In the genomic region with DNA sequence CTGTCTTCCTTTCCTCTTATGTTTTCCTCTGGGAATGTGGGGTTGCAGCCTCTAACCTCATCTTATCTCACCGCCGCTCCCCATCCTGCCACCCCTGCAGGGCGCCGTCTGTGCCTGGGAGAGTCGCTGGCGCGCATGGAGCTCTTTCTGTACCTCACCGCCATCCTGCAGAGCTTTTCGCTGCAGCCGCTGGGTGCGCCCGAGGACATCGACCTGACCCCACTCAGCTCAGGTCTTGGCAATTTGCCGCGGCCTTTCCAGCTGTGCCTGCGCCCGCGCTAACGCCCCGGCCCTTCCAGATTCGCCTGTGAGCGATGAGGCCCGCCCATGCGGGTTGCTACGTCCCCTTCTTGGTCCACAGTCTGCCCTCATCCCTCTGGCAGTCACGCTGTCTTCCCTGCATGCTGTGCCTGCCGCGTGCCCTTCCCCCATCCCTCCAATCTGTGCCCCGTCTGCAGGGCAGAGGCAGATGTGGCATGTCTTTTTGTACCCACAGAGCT, we compare ENCODE assay signal across 8 cellular contexts. TPM values are rescaled to one million over a fixed set of nuclear protein-coding genes. Genes with fewer than 3 reads are reported as not detected.
DNase-seq lines count a peak whose midpoint lies in the region; ATAC-seq and TF ChIP-seq lines count a peak whose summit lies in the region.
"Not testable (repeated sequence)": the region's sequence is repeated elsewhere in the genome, so short reads cannot be mapped to it uniquely, and the experiment has no call there.

No MANE protein-coding gene starts in this region.

- H3K27ac Mint-ChIP-seq in activated naive CD4-positive, alpha-beta T cell treated with anti-CD3 and anti-CD28 coated beads, Interleukin-2, amount 50 U/mL, for 72 hours = not testable (repeated sequence)
- peak overlapping the region in 4 of 6 donors; percentile 18 to 63 (median 31) for H3K27ac Mint-ChIP-seq in naive B cell

- peak overlapping the region; percentile 20; the same call in 1 of the 2 replicates for H3K4me3 ChIP-seq in AG04449 (ENCODE audit: low read depth, low read length)
- H3K4me3 ChIP-seq in H7 (ENCODE audit: insufficient read depth, low read depth, low read length); WI38 (ENCODE audit: low read depth, low read length); fibroblast of villous mesenchyme (ENCODE audit: low read depth, low read length): not testable (repeated sequence)

- POLR2A ChIA-PET in AG04449 (lab: Yijun Ruan, JAX) = not testable (repeated sequence)

- TF ChIP-seq CTCF in AG04449 (IDR thresholded peaks at IDR 0.05; ENCODE audit: insufficient read depth, low read length, missing control alignments) (peak; percentile 28), WI38 (IDR thresholded peaks at IDR 0.05; ENCODE audit: low read depth, low read length) (peak; percentile 45), fibroblast of villous mesenchyme (IDR thresholded peaks at IDR 0.05; ENCODE audit: insufficient read depth, low read depth, low read length) (peak; percentile 37)

- H3K4me3 Mint-ChIP-seq in naive B cell = peak overlapping the region in 7 of 8 donors; percentile 50 to 71 (median 63)

- H3K36me3 ChIP-seq in H7 (replicated peaks; ENCODE audit: control insufficient read depth, insufficient read depth, low read length) = not testable (repeated sequence)

- not testable (repeated sequence) for DNase-seq in AG04449 (ENCODE audit: low read depth, low spot score)
- DNase-seq in H7 (peak; percentile 73), NCI-H226 (peak; percentile 72), fibroblast of villous mesenchyme (ENCODE audit: low read depth) (peak; percentile 87), naive B cell (peak; percentile 46)
- DNase-seq in activated naive CD4-positive, alpha-beta T cell treated with anti-CD3 and anti-CD28 coated beads, Interleukin-2, amount 50 U/mL, for 72 hours (ENCODE audit: low spot score in 2 of 2) = peak in 1 of 2 donors; percentile 70
- DNase-seq in stimulated activated CD4-positive, alpha-beta T cell treated with anti-CD3 and anti-CD28 coated beads, Interleukin-4, amount 100 ng/mL, for 4 hours = peak; percentile 73 to 77

- not testable (repeated sequence) for H3K36me3 Mint-ChIP-seq in activated naive CD4-positive, alpha-beta T cell treated with anti-CD3 and anti-CD28 coated beads, Interleukin-2, amount 50 U/mL, for 72 hours; naive B cell

- H3K27me3 ChIP-seq in H7 (ENCODE audit: control insufficient read depth, insufficient read depth, low read length) = not testable (repeated sequence)

- ATAC-seq in activated naive CD4-positive, alpha-beta T cell treated with anti-CD3 and anti-CD28 coated beads, Interleukin-2, amount 50 U/mL, for 72 hours = peak; percentile 95 to 96
- ATAC-seq in naive B cell (ENCODE audit: low read depth in 2 of 2) = peak; percentile 97

- CTCF ChIA-PET in AG04449 (lab: Yijun Ruan, JAX) = interaction anchor here (1.2 to 2.2 kb wide), 3 partner anchors 10 to 180 kb away, joined by 4 to 9 read pairs (median 6); no protein-coding TSS in a partner anchor

- H3K27me3 Mint-ChIP-seq in naive B cell = peaks cover 19 to 52% (median 51%) of the 10 kb centered on the region in 3 donors

- not testable (repeated sequence) for H3K9me3 Mint-ChIP-seq in activated naive CD4-positive, alpha-beta T cell treated with anti-CD3 and anti-CD28 coated beads, Interleukin-2, amount 50 U/mL, for 72 hours; naive B cell

- peaks cover 8 to 16% (median 11%) of the 10 kb centered on the region in 3 donors for H3K4me1 Mint-ChIP-seq in naive B cell

RNA-seq across cellular contexts. Expression of gene CYP2F1, which starts 13.6 kb away (rescaled TPM):
- total RNA-seq in H7 (2014; rRNA removed; shearing (Covaris generic)) = 0.24 and 0.30 TPM in 2 replicates
- total RNA-seq in activated naive CD4-positive, alpha-beta T cell treated with anti-CD3 and anti-CD28 coated beads, Interleukin-2, amount 50 U/mL, for 72 hours = not detected
- not detected in 2 replicates for total RNA-seq in fibroblast of villous mesenchyme
- polyA plus RNA-seq in naive B cell (ENCODE audit: low read depth in 6 of 6) = under 1 TPM in 1 of 6 donors, not detected in 5; 0.13 TPM

RNA-seq across cellular contexts. Expression of gene CYP2A13, which starts 39.6 kb away (rescaled TPM):
- total RNA-seq in H7 (2014; rRNA removed; shearing (Covaris generic)) = 0.26 and 0.90 TPM in 2 replicates
- total RNA-seq in activated naive CD4-positive, alpha-beta T cell treated with anti-CD3 and anti-CD28 coated beads, Interleukin-2, amount 50 U/mL, for 72 hours = not detected
- not detected in 2 replicates for total RNA-seq in fibroblast of villous mesenchyme
- polyA plus RNA-seq in naive B cell (ENCODE audit: low read depth in 6 of 6) = not detected
